Comparison of ENCODE assay signal across 3 cellular contexts in the genomic region with DNA sequence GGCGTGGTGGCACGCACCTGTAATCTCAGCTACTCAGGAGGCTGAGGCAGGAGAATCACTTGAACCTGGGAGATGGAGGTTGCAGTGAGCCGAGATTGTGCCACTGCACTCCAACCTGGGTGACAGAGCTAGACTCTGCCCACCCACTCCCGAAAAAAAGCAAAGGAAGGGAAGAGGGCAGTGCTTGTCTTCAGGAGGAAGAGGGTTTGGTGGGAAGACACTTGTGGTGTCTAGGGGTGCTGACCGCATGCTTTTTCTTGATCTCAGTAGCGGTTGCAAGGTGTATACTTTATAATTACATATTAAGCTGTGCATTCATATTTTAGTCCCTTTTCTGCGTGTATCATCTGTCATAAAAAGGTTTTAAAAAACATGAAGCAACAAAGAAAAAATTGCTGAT. TPM values are rescaled to one million over a fixed set of nuclear protein-coding genes. Genes with fewer than 3 reads are reported as not detected.
"Had no signal": no experiment of that assay in that cellular context is flagged by ENCODE, and none has a peak within 500 bp of the region (broad histone marks: within the 10 kb centered on the region; RNA-seq: fewer than 3 reads in every experiment).

No MANE protein-coding gene starts in this region.

RNA-seq across cellular contexts. Expression of a gene that starts 48.9 kb away (rescaled TPM):
- total RNA-seq: NCI-H460, RPMI7951, SJCRH30 had no signal
